In the genomic region with DNA sequence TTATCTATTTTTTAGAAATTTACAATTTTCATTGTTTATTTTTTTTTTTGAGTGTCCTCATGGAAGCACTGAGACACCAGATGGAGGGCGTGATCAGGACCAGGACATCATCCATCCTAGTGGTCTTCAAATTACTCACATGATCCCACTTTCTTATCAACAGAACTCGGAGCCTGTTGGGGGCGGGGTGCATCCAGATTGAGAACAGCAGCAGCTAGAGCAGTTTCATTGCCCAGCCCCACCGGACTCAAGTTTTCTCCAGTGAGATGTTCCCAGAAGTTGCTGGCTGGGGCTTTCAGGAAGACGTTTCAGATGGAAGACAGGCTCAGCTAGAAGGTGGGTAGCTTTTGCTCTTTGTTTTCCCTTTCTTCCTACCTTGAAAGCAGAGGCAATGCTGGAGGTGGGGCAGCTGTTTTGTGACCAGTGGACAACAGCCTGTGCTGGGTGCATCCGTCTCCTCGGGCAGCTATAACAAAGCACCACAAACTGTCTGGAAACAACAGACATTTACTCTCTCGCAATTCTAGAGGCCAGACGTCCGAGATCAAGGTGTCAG, we compare ENCODE assay signal across 27 cellular contexts.
"Had no signal": no experiment of that assay in that cellular context is flagged by ENCODE, and none has a peak within 500 bp of the region (broad histone marks: within the 10 kb centered on the region; RNA-seq: fewer than 3 reads in every experiment).

No MANE protein-coding gene starts in this region.

- H3K36me3 Mint-ChIP-seq: stimulated activated effector memory CD8-positive, alpha-beta T cell treated with anti-CD3 and anti-CD28 coated beads, Interleukin-12 subunit alpha, Interleukin-12 subunit beta, amount 100 ng/mL, for 72 hours; stimulated activated memory B cell treated with anti-CD40 and anti-IgM and Interleukin-4, amounts not matched to agents 10 μg/mL and 1 μg/mL and 100 μg/mL, for 72 hours; stimulated activated naive B cell treated with anti-CD40 and anti-IgM and Interleukin-4, amounts not matched to agents 10 μg/mL and 1 μg/mL and 100 μg/mL, for 72 hours; type B pancreatic cell had no signal

- H3K9me3 ChIP-seq: testis, thoracic aorta, thyroid gland, upper lobe of right lung, uterus had no signal

- ATAC-seq: stimulated activated effector memory CD8-positive, alpha-beta T cell treated with anti-CD3 and anti-CD28 coated beads, Interleukin-12 subunit alpha, Interleukin-12 subunit beta, amount 100 ng/mL, for 72 hours; stimulated activated memory B cell treated with anti-CD40 and anti-IgM and Interleukin-4, amounts not matched to agents 10 μg/mL and 1 μg/mL and 100 μg/mL, for 72 hours; stimulated activated naive B cell treated with anti-CD40 and anti-IgM and Interleukin-4, amounts not matched to agents 10 μg/mL and 1 μg/mL and 100 μg/mL, for 72 hours; stimulated activated naive CD8-positive, alpha-beta T cell treated with anti-CD3 and anti-CD28 coated beads, Interleukin-15, amount 100 ng/mL, for 72 hours; stimulated activated naive CD8-positive, alpha-beta T cell treated with anti-CD3 and anti-CD28 coated beads, Interleukin-15, Interleukin-2, amounts not matched to agents 100 U/mL and 50 U/mL, for 24 hours; upper lobe of right lung had no signal

- H3K4me1 ChIP-seq: stomach, suprapubic skin, testis, thyroid gland, tibial artery, tibial nerve, transverse colon, upper lobe of left lung, upper lobe of right lung, uterus, vagina had no signal

- H3K27ac ChIP-seq: stomach, suprapubic skin, testis, thoracic aorta, thyroid gland, tibial artery, tibial nerve, transverse colon, upper lobe of left lung, upper lobe of right lung, uterus, vagina had no signal

- H3K4me3 Mint-ChIP-seq: stimulated activated effector memory CD8-positive, alpha-beta T cell treated with anti-CD3 and anti-CD28 coated beads, Interleukin-12 subunit alpha, Interleukin-12 subunit beta, amount 100 ng/mL, for 72 hours; stimulated activated memory B cell treated with anti-CD40 and anti-IgM and Interleukin-4, amounts not matched to agents 10 μg/mL and 1 μg/mL and 100 μg/mL, for 72 hours; stimulated activated naive B cell treated with anti-CD40 and anti-IgM and Interleukin-4, amounts not matched to agents 10 μg/mL and 1 μg/mL and 100 μg/mL, for 72 hours; stimulated activated naive CD8-positive, alpha-beta T cell treated with anti-CD3 and anti-CD28 coated beads, Interleukin-15, amount 100 ng/mL, for 72 hours; stimulated activated naive CD8-positive, alpha-beta T cell treated with anti-CD3 and anti-CD28 coated beads, Interleukin-15, Interleukin-2, amounts not matched to agents 100 ng/mL and 50 ng/mL, for 24 hours; type B pancreatic cell had no signal

- H3K9me3 Mint-ChIP-seq: stimulated activated effector memory CD8-positive, alpha-beta T cell treated with anti-CD3 and anti-CD28 coated beads, Interleukin-12 subunit alpha, Interleukin-12 subunit beta, amount 100 ng/mL, for 72 hours; stimulated activated naive CD8-positive, alpha-beta T cell treated with anti-CD3 and anti-CD28 coated beads, Interleukin-15, amount 100 ng/mL, for 72 hours had no signal

- H3K27me3 ChIP-seq: testis, thyroid gland, tibial artery, tibial nerve, upper lobe of left lung, uterus, vagina had no signal

- H3K4me3 ChIP-seq: stomach, suprapubic skin, testis, thoracic aorta, thyroid gland, tibial artery, tibial nerve, transverse colon, upper lobe of left lung, upper lobe of right lung, uterus, vagina had no signal

- H3K4me1 Mint-ChIP-seq: stimulated activated effector memory CD8-positive, alpha-beta T cell treated with anti-CD3 and anti-CD28 coated beads, Interleukin-12 subunit alpha, Interleukin-12 subunit beta, amount 100 ng/mL, for 72 hours; stimulated activated memory B cell treated with anti-CD40 and anti-IgM and Interleukin-4, amounts not matched to agents 10 μg/mL and 1 μg/mL and 100 μg/mL, for 72 hours; stimulated activated naive B cell treated with anti-CD40 and anti-IgM and Interleukin-4, amounts not matched to agents 10 μg/mL and 1 μg/mL and 100 μg/mL, for 72 hours; stimulated activated naive CD8-positive, alpha-beta T cell treated with anti-CD3 and anti-CD28 coated beads, Interleukin-15, amount 100 ng/mL, for 72 hours had no signal

- H3K27me3 Mint-ChIP-seq: type B pancreatic cell had no signal

- H3K27ac Mint-ChIP-seq: stimulated activated effector memory CD8-positive, alpha-beta T cell treated with anti-CD3 and anti-CD28 coated beads, Interleukin-12 subunit alpha, Interleukin-12 subunit beta, amount 100 ng/mL, for 72 hours; stimulated activated memory B cell treated with anti-CD40 and anti-IgM and Interleukin-4, amounts not matched to agents 10 μg/mL and 1 μg/mL and 100 μg/mL, for 72 hours; stimulated activated naive B cell treated with anti-CD40 and anti-IgM and Interleukin-4, amounts not matched to agents 10 μg/mL and 1 μg/mL and 100 μg/mL, for 72 hours; stimulated activated naive CD8-positive, alpha-beta T cell treated with anti-CD3 and anti-CD28 coated beads, Interleukin-15, amount 100 ng/mL, for 72 hours; stimulated activated naive CD8-positive, alpha-beta T cell treated with anti-CD3 and anti-CD28 coated beads, Interleukin-15, Interleukin-2, amounts not matched to agents 100 ng/mL and 50 ng/mL, for 24 hours; type B pancreatic cell had no signal

- DNase-seq: stimulated activated CD4-positive, alpha-beta T cell treated with anti-CD3 and anti-CD28 coated beads, Interleukin-4, amount 100 ng/mL, for 1 hour; stimulated activated CD4-positive, alpha-beta T cell treated with anti-CD3 and anti-CD28 coated beads, Interleukin-4, amount 100 ng/mL, for 24 hours; stimulated activated CD4-positive, alpha-beta T cell treated with anti-CD3 and anti-CD28 coated beads, Interleukin-4, amount 100 ng/mL, for 4 hours; stimulated activated CD8-positive, alpha-beta memory T cell treated with anti-CD3 and anti-CD28 coated beads, Interleukin-4, amount 100 ng/mL, for 48 hours; stimulated activated naive B cell treated with anti-CD40 and anti-IgM and Interleukin-4, amounts not matched to agents 10 μg/mL and 1 μg/mL and 100 μg/mL, for 72 hours; stimulated activated naive CD4-positive, alpha-beta T cell; stimulated activated naive CD4-positive, alpha-beta T cell treated with Interleukin-2 at 50 U/mL for 16 hours; stimulated activated naive CD8-positive, alpha-beta T cell treated with anti-CD3 and anti-CD28 coated beads, Interleukin-15, amount 100 ng/mL, for 72 hours; stimulated activated naive CD8-positive, alpha-beta T cell treated with anti-CD3 and anti-CD28 coated beads, Interleukin-15, Interleukin-2, amounts not matched to agents 100 U/mL and 50 U/mL, for 24 hours; stomach; substantia nigra; testis; thyroid gland; tibial artery; transverse colon; trophoblast cell; upper lobe of right lung; uterus had no signal

- H3K36me3 ChIP-seq: stomach, suprapubic skin, thoracic aorta, thyroid gland, tibial artery, tibial nerve, transverse colon, upper lobe of left lung, upper lobe of right lung, uterus, vagina had no signal
